Comparison of ENCODE assay signal across 33 cellular contexts in the genomic region with DNA sequence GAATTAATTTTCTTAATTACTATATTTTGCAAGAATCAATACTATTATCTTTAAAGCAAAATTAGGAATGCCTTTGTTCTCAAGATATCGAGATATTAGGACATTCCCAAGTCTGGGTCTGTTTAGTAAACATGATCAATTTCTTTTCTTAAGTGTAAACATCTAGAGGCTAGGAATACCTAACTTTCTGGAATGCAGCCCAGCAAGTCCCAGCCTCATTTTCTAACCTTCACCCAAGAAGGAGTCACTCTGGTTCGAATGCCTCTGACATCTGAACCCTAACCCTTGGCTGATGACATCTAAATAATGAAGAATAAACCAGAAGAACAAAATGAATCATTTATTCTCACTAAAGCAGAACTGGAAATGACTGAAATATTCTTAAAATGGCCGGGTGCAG.
"Had no signal": no experiment of that assay in that cellular context is flagged by ENCODE, and none has a peak within 500 bp of the region (broad histone marks: within the 10 kb centered on the region; RNA-seq: fewer than 3 reads in every experiment).

No MANE protein-coding gene starts in this region.

- H3K4me1 ChIP-seq: adrenal gland, body of pancreas, breast epithelium had no signal

- DNase-seq: activated B cell treated with CpG ODN at 0.5 μM for 24 hours; activated CD4-positive, alpha-beta memory T cell treated with anti-CD3 and anti-CD28 coated beads for 36 hours; activated CD4-positive, alpha-beta T cell treated with anti-CD3 and anti-CD28 coated beads for 4 hours; activated CD4-positive, alpha-beta T cell treated with anti-CD3 and anti-CD28 coated beads, Interleukin-2, amount 10 ng/mL, durations not matched to agents 24 days and 14 days; activated CD4-positive, alpha-beta T cell treated with anti-CD3 and anti-CD28 coated beads, Interleukin-2, amount 50 U/mL, for 1 hour; activated CD4-positive, alpha-beta T cell treated with anti-CD3 and anti-CD28 coated beads, Interleukin-2, amount 50 U/mL, for 4 hours; activated CD4-positive, CD25-positive, alpha-beta regulatory T cell treated with anti-CD3 and anti-CD28 coated beads, Interleukin-2, amount 50 U/mL, for 72 hours; activated CD8-positive, alpha-beta memory T cell treated with anti-CD3 and anti-CD28 coated beads, Interleukin-2, amount 50 U/mL, for 4 hours; activated CD8-positive, alpha-beta T cell treated with anti-CD3 and anti-CD28 coated beads for 36 hours; activated effector memory CD4-positive, alpha-beta T cell treated with anti-CD3 and anti-CD28 coated beads, Interleukin-2, amount 50 U/mL, for 16 hours; activated gamma-delta T cell treated with Interleukin-2 at 50 U/mL for 16 hours; activated naive CD4-positive, alpha-beta T cell; activated naive CD4-positive, alpha-beta T cell treated with anti-CD3 and anti-CD28 coated beads for 36 hours; activated naive CD4-positive, alpha-beta T cell treated with anti-CD3 and anti-CD28 coated beads, Interleukin-2, amount 50 U/mL, for 16 hours; activated naive CD8-positive, alpha-beta T cell treated with anti-CD3 and anti-CD28 coated beads for 36 hours; activated T-cell treated with anti-CD3 and anti-CD28 coated beads for 4 hours; activated T-cell treated with anti-CD3 and anti-CD28 coated beads, Interleukin-2, amount 50 U/mL, for 1 hour; activated T-cell treated with anti-CD3 and anti-CD28 coated beads, Interleukin-2, amount 50 U/mL, for 4 hours; activated T-cell treated with anti-CD3 and anti-CD28 coated beads, Interleukin-2, amount 50 U/mL, for 72 hours; adrenal gland; amniotic stem cell; aorta; body of pancreas; brain microvascular endothelial cell; central memory CD4-positive, alpha-beta T cell; T-helper 17 cell; T-helper 9 cell had no signal

- ATAC-seq: activated CD8-positive, alpha-beta T cell treated with anti-CD3 and anti-CD28 coated beads for 36 hours; activated naive CD4-positive, alpha-beta T cell treated with anti-CD3 and anti-CD28 coated beads, Interleukin-2, amount 50 U/mL, for 72 hours; activated T-cell treated with anti-CD3 and anti-CD28 coated beads, Interleukin-2, amount 50 U/mL, for 4 hours; activated T-cell treated with anti-CD3 and anti-CD28 coated beads, Interleukin-2, amount 50 U/mL, for 72 hours; activated T-helper 17 cell treated with anti-CD3 and anti-CD28 coated beads, Interleukin-2, amount 50 U/mL, for 72 hours; body of pancreas; T-helper 17 cell had no signal

- FAIRE-seq: astrocyte, TTC549 had no signal

- H3K9me3 ChIP-seq: adrenal gland, body of pancreas, breast epithelium had no signal

- H3K27me3 ChIP-seq: body of pancreas, brain microvascular endothelial cell, breast epithelium had no signal

- H3K27ac ChIP-seq: adrenal gland, body of pancreas, brain microvascular endothelial cell, breast epithelium, VCaP had no signal

- H3K4me3 ChIP-seq: adrenal gland, body of pancreas, breast epithelium had no signal

- H3K36me3 ChIP-seq: adrenal gland, brain microvascular endothelial cell, breast epithelium had no signal
